ENCODE assay signal across 8 cellular contexts in genomic region chr15:64686130-64686735, GRCh38.
DNase-seq lines count a peak whose midpoint lies in the region; ATAC-seq, FAIRE-seq and TF ChIP-seq lines count a peak whose summit lies in the region.

No MANE protein-coding gene starts in this region.

- TF ChIP-seq EP300 in upper lobe of left lung (IDR thresholded peaks at IDR 0.05) = no peak

- H4K20me1 ChIP-seq in astrocyte (ENCODE audit: insufficient read depth, low read length) = peaks cover 54% of the 10 kb centered on the region

- peak; percentile 94 for FAIRE-seq in G401.6 (lab: Jason Lieb, UNC)
- FAIRE-seq in astrocyte (lab: Jason Lieb, UNC) = peak; percentile 29

- TF ChIP-seq CTCF in astrocyte (IDR thresholded peaks at IDR 0.05; ENCODE audit: insufficient read depth, low read depth, low read length) = peak; percentile 82
- TF ChIP-seq CTCF in kidney epithelial cell (IDR thresholded peaks at IDR 0.05; ENCODE audit: insufficient read depth, low read length, poor library complexity, severe bottlenecking) = peak; percentile 61
- TF ChIP-seq CTCF in upper lobe of left lung (IDR thresholded peaks at IDR 0.05) = peak; percentile 58 to 80 (median 70)

- no peak overlapping the region for H2AFZ ChIP-seq in astrocyte (ENCODE audit: low read depth, low read length)

- no peak overlapping the region for H3K9ac ChIP-seq in astrocyte (ENCODE audit: low read length)

- H3K4me3 ChIP-seq in astrocyte (ENCODE audit: insufficient read depth, low read depth, low read length) = no peak overlapping the region
- H3K4me3 ChIP-seq in kidney epithelial cell (ENCODE audit: low read depth, low read length) = no peak overlapping the region
- H3K4me3 ChIP-seq in upper lobe of left lung = no peak overlapping the region

- peaks cover 45% of the 10 kb centered on the region for H3K36me3 ChIP-seq in astrocyte (ENCODE audit: insufficient read depth, low read length)
- H3K36me3 ChIP-seq in kidney epithelial cell (ENCODE audit: control insufficient read depth, insufficient read depth, low read length) = peaks cover 3% of the 10 kb centered on the region
- H3K36me3 ChIP-seq in upper lobe of left lung = peaks cover 28 to 94% (median 67%) of the 10 kb centered on the region in 4 donors

- peak; percentile 47 for DNase-seq in AG08396 (ENCODE audit: low spot score)
- DNase-seq in NCI-H1694 treated with DMSO at 0.1 percent for 48 hours (lab: John Stamatoyannopoulos, UW) = peak; percentile 12
- DNase-seq in astrocyte (ENCODE audit: low read depth) = peak; percentile 18
- DNase-seq in kidney epithelial cell (ENCODE audit: low read depth) = no peak
- no peak for DNase-seq in upper lobe of left lung

- H3K27me3 Mint-ChIP-seq in astrocyte (ENCODE audit: low read depth, unreplicated experiment) = no peaks in the 10 kb centered on the region

- no peaks in the 10 kb centered on the region for H3K9me3 ChIP-seq in astrocyte (ENCODE audit: insufficient read depth, low read depth, low read length)
- H3K9me3 ChIP-seq in upper lobe of left lung = no peaks in the 10 kb centered on the region

- peaks cover 4% of the 10 kb centered on the region for H3K4me1 Mint-ChIP-seq in astrocyte (ENCODE audit: low read depth, unreplicated experiment)

- no peaks in the 10 kb centered on the region for H3K4me1 ChIP-seq in astrocyte (ENCODE audit: insufficient read depth, low read length)
- H3K4me1 ChIP-seq in upper lobe of left lung = peaks cover 0 to 7% (median 3%) of the 10 kb centered on the region in 4 donors

- no peak overlapping the region for H3K27ac Mint-ChIP-seq in astrocyte (ENCODE audit: unreplicated experiment)

- H3K36me3 Mint-ChIP-seq in astrocyte (ENCODE audit: low read depth, unreplicated experiment) = peaks cover 11% of the 10 kb centered on the region

- H3K79me2 ChIP-seq in astrocyte (ENCODE audit: insufficient read depth, low read length) = peaks cover 3% of the 10 kb centered on the region

- ATAC-seq in upper lobe of left lung (ENCODE audit: low FRiP score in 2 of 2) (peak in 1 of 2 donors; percentile 67), GM18907 (IDR thresholded peaks at IDR 0.05; ENCODE audit: unreplicated experiment) (no peak), GM21737 (IDR thresholded peaks at IDR 0.05; ENCODE audit: unreplicated experiment) (no peak)

- H3K27ac ChIP-seq in astrocyte (ENCODE audit: low read depth, low read length) (no peak overlapping the region), upper lobe of left lung (peak overlapping the region in 1 of 4 donors; percentile 15)

- TF ChIP-seq POLR2A in upper lobe of left lung (IDR thresholded peaks at IDR 0.05) = no peak

- H3K27me3 ChIP-seq in astrocyte (ENCODE audit: insufficient read depth, low read length) = no peaks in the 10 kb centered on the region
- H3K27me3 ChIP-seq in kidney epithelial cell (ENCODE audit: control insufficient read depth, insufficient read depth, low read length) = no peaks in the 10 kb centered on the region
- no peaks in the 10 kb centered on the region for H3K27me3 ChIP-seq in upper lobe of left lung

- no peaks in the 10 kb centered on the region for H3K9me3 Mint-ChIP-seq in astrocyte (ENCODE audit: unreplicated experiment)

- H3K4me2 ChIP-seq in astrocyte (ENCODE audit: low read length) = no peak overlapping the region

- no peak overlapping the region for H3K4me3 Mint-ChIP-seq in astrocyte (ENCODE audit: unreplicated experiment)

- WGBS in upper lobe of left lung, 2 donors = 64 to 67% methylated on average over 10 of the region's 10 CpGs

Comparison
In these comparisons a context has a peak if more than half of its experiments do, and no peak if none do; other contexts are left out.
1. DNase-seq: peak in AG08396 (single experiment), NCI-H1694 treated with DMSO at 0.1 percent for 48 hours (single experiment) and astrocyte (single experiment); none in kidney epithelial cell (single experiment) and upper lobe of left lung (0 of 2).
2. Peak in every context shown above with its lines, with median percentiles within 50 percentile points of each other: CTCF ChIP-seq.